Comparison of ENCODE assay signal across 1 cellular context in genomic region chr2:127768775-127769479, GRCh38.
TF ChIP-seq lines count a peak whose summit lies in the region.

No MANE protein-coding gene starts in this region.

TF ChIP-seq in GM23338, 12 proteins besides CTCF, POLR2A, EP300 and RAD21 (continued from another document):
- TF ChIP-seq ZNF462 (CRISPR knock-in tag; IDR thresholded peaks at IDR 0.05) (no peak), NANOG (IDR thresholded peaks at IDR 0.05; ENCODE audit: borderline replicate concordance) (no peak), CREB1 (CRISPR knock-in tag; IDR thresholded peaks at IDR 0.05; ENCODE audit: low read depth) (no peak), STAT1 (IDR thresholded peaks at IDR 0.05; ENCODE audit: unreplicated experiment) (no peak), JUNB (IDR thresholded peaks at IDR 0.05; ENCODE audit: unreplicated experiment) (no peak)
